Comparison of ENCODE assay signal across 2 cellular contexts in genomic region chr10:125002423-125003145, GRCh38.
TF ChIP-seq lines count a peak whose summit lies in the region.

No MANE protein-coding gene starts in this region.

TF ChIP-seq in HepG2, 621 proteins besides CTCF, POLR2A, EP300 and RAD21 (continues in another document):
- TF ChIP-seq E2F5 (CRISPR knock-in tag; conservative IDR thresholded peaks at IDR 0.05), result no peak
- no peak for TF ChIP-seq ELF4 (CRISPR knock-in tag; IDR thresholded peaks at IDR 0.05; ENCODE audit: borderline replicate concordance)
- no peak for TF ChIP-seq ZNF710 (CRISPR knock-in tag; IDR thresholded peaks at IDR 0.05; ENCODE audit: borderline replicate concordance)
- TF ChIP-seq TEAD2 (CRISPR knock-in tag; IDR thresholded peaks at IDR 0.05), result no peak
- no peak for TF ChIP-seq WIZ (CRISPR knock-in tag; IDR thresholded peaks at IDR 0.05)
- no peak for TF ChIP-seq SNRNP70 (IDR thresholded peaks at IDR 0.05; ENCODE audit: low read depth, low read length)
- TF ChIP-seq ZBTB39 (CRISPR knock-in tag; IDR thresholded peaks at IDR 0.05), result no peak
- no peak for TF ChIP-seq CCAR2 (optimal IDR thresholded peaks at IDR 0.05; ENCODE audit: low read depth, low read length)
- TF ChIP-seq KMT2B (CRISPR knock-in tag; IDR thresholded peaks at IDR 0.05), result no peak
- TF ChIP-seq ZNF407 (CRISPR knock-in tag; IDR thresholded peaks at IDR 0.05; ENCODE audit: not compliant biosample characterization), result no peak

TF ChIP-seq in H1, 55 proteins besides CTCF, POLR2A, EP300 and RAD21:
- no peak for TF ChIP-seq NANOG (IDR thresholded peaks at IDR 0.05; ENCODE audit: insufficient read depth, low read depth, low read length, poor library complexity, severe bottlenecking)
- TF ChIP-seq SP4 (IDR thresholded peaks at IDR 0.05; ENCODE audit: low read length), result no peak
- no peak for TF ChIP-seq CBX8 (IDR thresholded peaks at IDR 0.05; ENCODE audit: borderline replicate concordance, low read depth, low read length)
- no peak for TF ChIP-seq TEAD4 (IDR thresholded peaks at IDR 0.05; ENCODE audit: low read depth, low read length)
- TF ChIP-seq EZH2 (IDR thresholded peaks at IDR 0.05; ENCODE audit: low read depth, low read length, severe bottlenecking), result no peak
